Comparison of ENCODE assay signal across 28 cellular contexts in genomic region chr14:73955674-73956073, GRCh38.
"Had no signal": no experiment of that assay in that cellular context is flagged by ENCODE, and none has a peak within 500 bp of the region (broad histone marks: within the 10 kb centered on the region; RNA-seq: fewer than 3 reads in every experiment).

No MANE protein-coding gene starts in this region.

- H3K27ac Mint-ChIP-seq: stimulated activated effector memory CD8-positive, alpha-beta T cell treated with anti-CD3 and anti-CD28 coated beads, Interleukin-12 subunit alpha, Interleukin-12 subunit beta, amount 100 ng/mL, for 72 hours; stimulated activated memory B cell treated with anti-CD40 and anti-IgM and Interleukin-4, amounts not matched to agents 10 μg/mL and 1 μg/mL and 100 μg/mL, for 72 hours; stimulated activated naive B cell treated with anti-CD40 and anti-IgM and Interleukin-4, amounts not matched to agents 10 μg/mL and 1 μg/mL and 100 μg/mL, for 72 hours; stimulated activated naive CD8-positive, alpha-beta T cell treated with anti-CD3 and anti-CD28 coated beads, Interleukin-15, amount 100 ng/mL, for 72 hours; stimulated activated naive CD8-positive, alpha-beta T cell treated with anti-CD3 and anti-CD28 coated beads, Interleukin-15, Interleukin-2, amounts not matched to agents 100 ng/mL and 50 ng/mL, for 24 hours; type B pancreatic cell had no signal

- H3K9me3 ChIP-seq: stomach, suprapubic skin, testis, thoracic aorta, thyroid gland, tibial artery, tibial nerve, transverse colon, upper lobe of left lung, upper lobe of right lung, vagina had no signal

- H3K9me3 Mint-ChIP-seq: stimulated activated effector memory CD8-positive, alpha-beta T cell treated with anti-CD3 and anti-CD28 coated beads, Interleukin-12 subunit alpha, Interleukin-12 subunit beta, amount 100 ng/mL, for 72 hours; stimulated activated memory B cell treated with anti-CD40 and anti-IgM and Interleukin-4, amounts not matched to agents 10 μg/mL and 1 μg/mL and 100 μg/mL, for 72 hours; stimulated activated naive B cell treated with anti-CD40 and anti-IgM and Interleukin-4, amounts not matched to agents 10 μg/mL and 1 μg/mL and 100 μg/mL, for 72 hours; stimulated activated naive CD8-positive, alpha-beta T cell treated with anti-CD3 and anti-CD28 coated beads, Interleukin-15, amount 100 ng/mL, for 72 hours; stimulated activated naive CD8-positive, alpha-beta T cell treated with anti-CD3 and anti-CD28 coated beads, Interleukin-15, Interleukin-2, amounts not matched to agents 100 ng/mL and 50 ng/mL, for 24 hours; type B pancreatic cell had no signal

- DNase-seq: stimulated activated CD4-positive, alpha-beta T cell treated with anti-CD3 and anti-CD28 coated beads, Interleukin-2, amount 100 ng/mL, for 48 hours; stimulated activated CD4-positive, alpha-beta T cell treated with anti-CD3 and anti-CD28 coated beads, Interleukin-4, amount 100 ng/mL, for 1 hour; stimulated activated CD4-positive, alpha-beta T cell treated with anti-CD3 and anti-CD28 coated beads, Interleukin-4, amount 100 ng/mL, for 24 hours; stimulated activated CD4-positive, alpha-beta T cell treated with anti-CD3 and anti-CD28 coated beads, Interleukin-4, amount 100 ng/mL, for 4 hours; stimulated activated CD8-positive, alpha-beta memory T cell treated with anti-CD3 and anti-CD28 coated beads, Interleukin-4, amount 100 ng/mL, for 48 hours; stimulated activated naive B cell treated with anti-CD40 and anti-IgM and Interleukin-4, amounts not matched to agents 10 μg/mL and 1 μg/mL and 100 μg/mL, for 72 hours; stimulated activated naive CD4-positive, alpha-beta T cell; stimulated activated naive CD4-positive, alpha-beta T cell treated with Interleukin-2 at 50 U/mL for 16 hours; stimulated activated naive CD8-positive, alpha-beta T cell treated with anti-CD3 and anti-CD28 coated beads, Interleukin-15, amount 100 ng/mL, for 72 hours; stimulated activated naive CD8-positive, alpha-beta T cell treated with anti-CD3 and anti-CD28 coated beads, Interleukin-15, Interleukin-2, amounts not matched to agents 100 U/mL and 50 U/mL, for 24 hours; stomach; substantia nigra; testis; thyroid gland; tibial artery; transverse colon; trophoblast cell; upper lobe of left lung; upper lobe of right lung had no signal

- FAIRE-seq: urothelium cell line had no signal

- H3K27me3 ChIP-seq: stomach, suprapubic skin, testis, thyroid gland, tibial artery, tibial nerve, transverse colon, upper lobe of left lung, upper lobe of right lung, vagina had no signal

- ATAC-seq: stimulated activated effector memory CD8-positive, alpha-beta T cell treated with anti-CD3 and anti-CD28 coated beads, Interleukin-12 subunit alpha, Interleukin-12 subunit beta, amount 100 ng/mL, for 72 hours; stimulated activated memory B cell treated with anti-CD40 and anti-IgM and Interleukin-4, amounts not matched to agents 10 μg/mL and 1 μg/mL and 100 μg/mL, for 72 hours; stimulated activated naive B cell treated with anti-CD40 and anti-IgM and Interleukin-4, amounts not matched to agents 10 μg/mL and 1 μg/mL and 100 μg/mL, for 72 hours; stimulated activated naive CD8-positive, alpha-beta T cell treated with anti-CD3 and anti-CD28 coated beads, Interleukin-15, amount 100 ng/mL, for 72 hours; stimulated activated naive CD8-positive, alpha-beta T cell treated with anti-CD3 and anti-CD28 coated beads, Interleukin-15, Interleukin-2, amounts not matched to agents 100 U/mL and 50 U/mL, for 24 hours; upper lobe of right lung had no signal

- H3K4me3 Mint-ChIP-seq: stimulated activated effector memory CD8-positive, alpha-beta T cell treated with anti-CD3 and anti-CD28 coated beads, Interleukin-12 subunit alpha, Interleukin-12 subunit beta, amount 100 ng/mL, for 72 hours; stimulated activated memory B cell treated with anti-CD40 and anti-IgM and Interleukin-4, amounts not matched to agents 10 μg/mL and 1 μg/mL and 100 μg/mL, for 72 hours; stimulated activated naive B cell treated with anti-CD40 and anti-IgM and Interleukin-4, amounts not matched to agents 10 μg/mL and 1 μg/mL and 100 μg/mL, for 72 hours; stimulated activated naive CD8-positive, alpha-beta T cell treated with anti-CD3 and anti-CD28 coated beads, Interleukin-15, amount 100 ng/mL, for 72 hours; stimulated activated naive CD8-positive, alpha-beta T cell treated with anti-CD3 and anti-CD28 coated beads, Interleukin-15, Interleukin-2, amounts not matched to agents 100 ng/mL and 50 ng/mL, for 24 hours; type B pancreatic cell had no signal

- H3K4me3 ChIP-seq: stomach, suprapubic skin, testis, thoracic aorta, thyroid gland, tibial artery, tibial nerve, transverse colon, upper lobe of left lung, upper lobe of right lung, vagina had no signal

- H3K4me1 ChIP-seq: testis had no signal

- H3K27ac ChIP-seq: stomach, suprapubic skin, testis, thoracic aorta, thyroid gland, tibial artery, tibial nerve, transverse colon, upper lobe of left lung, upper lobe of right lung, vagina had no signal

- H3K27me3 Mint-ChIP-seq: stimulated activated memory B cell treated with anti-CD40 and anti-IgM and Interleukin-4, amounts not matched to agents 10 μg/mL and 1 μg/mL and 100 μg/mL, for 72 hours; stimulated activated naive B cell treated with anti-CD40 and anti-IgM and Interleukin-4, amounts not matched to agents 10 μg/mL and 1 μg/mL and 100 μg/mL, for 72 hours; stimulated activated naive CD8-positive, alpha-beta T cell treated with anti-CD3 and anti-CD28 coated beads, Interleukin-15, amount 100 ng/mL, for 72 hours; stimulated activated naive CD8-positive, alpha-beta T cell treated with anti-CD3 and anti-CD28 coated beads, Interleukin-15, Interleukin-2, amounts not matched to agents 100 ng/mL and 50 ng/mL, for 24 hours; type B pancreatic cell had no signal
